ENCODE assay signal across 8 cellular contexts in genomic region chr2:233418761-233419625, GRCh38.
DNase-seq lines count a peak whose midpoint lies in the region; ATAC-seq and TF ChIP-seq lines count a peak whose summit lies in the region.

No MANE protein-coding gene starts in this region.

- peaks cover 7% of the 10 kb centered on the region for H3K36me3 ChIP-seq in GM06990 (ENCODE audit: control insufficient read depth, insufficient read depth, low read length)

- H3K4me2 ChIP-seq in H9 (ENCODE audit: insufficient read depth, insufficient read length, low read length) = no peak overlapping the region

- no peak overlapping the region for H4K8ac ChIP-seq in H9 (replicated peaks; ENCODE audit: insufficient read length, low read depth, low read length)

- no peak overlapping the region for H3K9ac ChIP-seq in H9 (ENCODE audit: extremely low read depth, insufficient read length, low read length)

- H3T11ph ChIP-seq in H9 (ENCODE audit: low read length) = no peak overlapping the region

- peaks cover 32 to 41% of the 10 kb centered on the region in 2 experiments for H3K4me1 Mint-ChIP-seq in H9
- peaks cover 56 to 100% (median 98%) of the 10 kb centered on the region in 4 donors for H3K4me1 Mint-ChIP-seq in naive thymus-derived CD8-positive, alpha-beta T cell

- no peak overlapping the region for H2BK120ac ChIP-seq in H9 (ENCODE audit: low read depth, low read length, poor library complexity, severe bottlenecking)

- H3K4me3 ChIP-seq in GM06990 (replicated peaks; ENCODE audit: low read depth, low read length) = peak overlapping the region; percentile 64

- POLR2A ChIA-PET in naive thymus-derived CD8-positive, alpha-beta T cell (lab: Charles Lee) = interaction anchor here (1.0 to 13.7 kb wide), 18 partner anchors 10 to 1060 kb away, joined by 3 to 292 read pairs (median 4); partner anchors contain the start of gene DGKD

- H3K9me3 Mint-ChIP-seq in H9 = no peaks in the 10 kb centered on the region
- no peaks in the 10 kb centered on the region for H3K9me3 Mint-ChIP-seq in naive thymus-derived CD8-positive, alpha-beta T cell

- no peak overlapping the region for H3K56ac ChIP-seq in H9 (ENCODE audit: insufficient read length, low read depth, low read length)

- peak; percentile 64 to 75 for ATAC-seq in naive thymus-derived CD8-positive, alpha-beta T cell
- no peak for ATAC-seq in GM18861 (IDR thresholded peaks at IDR 0.05; ENCODE audit: unreplicated experiment)
- no peak for ATAC-seq in GM19328 (IDR thresholded peaks at IDR 0.05; ENCODE audit: unreplicated experiment)

- no peak overlapping the region for H3K27ac ChIP-seq in H9 (ENCODE audit: insufficient read length, low read depth, low read length)

- H3K27me3 ChIP-seq in GM06990 (replicated peaks; ENCODE audit: control insufficient read depth, insufficient read depth, low read length) (no peaks in the 10 kb centered on the region), H9 (ENCODE audit: insufficient read depth, low read length) (no peaks in the 10 kb centered on the region)

- H3K36me3 Mint-ChIP-seq in H9 (ENCODE audit: insufficient read depth in 1 of 3, low read depth in 3 of 3) = no peaks in the 10 kb centered on the region
- H3K36me3 Mint-ChIP-seq in naive thymus-derived CD8-positive, alpha-beta T cell = peaks cover 0 to 18% (median 2%) of the 10 kb centered on the region in 3 donors

- no peaks in the 10 kb centered on the region for H3K27me3 Mint-ChIP-seq in H9 (ENCODE audit: low read depth)
- H3K27me3 Mint-ChIP-seq in naive thymus-derived CD8-positive, alpha-beta T cell = no peaks in the 10 kb centered on the region

- no peak overlapping the region for H3K18ac ChIP-seq in H9 (ENCODE audit: insufficient read length, low read depth, low read length)

- no peak overlapping the region for H2BK12ac ChIP-seq in H9 (ENCODE audit: insufficient read length, low read depth, low read length)

- no peaks in the 10 kb centered on the region for H3K9me3 ChIP-seq in H9 (ENCODE audit: control insufficient read depth, low read depth, low read length)

- no peak overlapping the region for H2AK5ac ChIP-seq in H9 (ENCODE audit: insufficient read length, low read length)

- no peak overlapping the region for H2BK20ac ChIP-seq in H9 (ENCODE audit: low read depth, low read length, poor library complexity, severe bottlenecking)

- H3K4me1 ChIP-seq in H9 (ENCODE audit: insufficient read depth, low read length) = peaks cover 8% of the 10 kb centered on the region; the same call in 1 of the 2 replicates

- H2AFZ ChIP-seq in H9 (ENCODE audit: low read length) = no peak overlapping the region

- H3K23me2 ChIP-seq in H9 (ENCODE audit: insufficient read length, low read depth, low read length, poor library complexity, severe bottlenecking) = no peaks in the 10 kb centered on the region

- no peak overlapping the region for H3K23ac ChIP-seq in H9 (ENCODE audit: insufficient read length, low read depth, low read length)

- H4K91ac ChIP-seq in H9 (ENCODE audit: insufficient read length, low read depth, low read length) = no peak overlapping the region

- no peak overlapping the region for H4K5ac ChIP-seq in H9 (ENCODE audit: insufficient read length, low read depth, low read length)

- H3K14ac ChIP-seq in H9 (ENCODE audit: insufficient read depth, low read length) = no peak overlapping the region

- H3K4me3 Mint-ChIP-seq in H9 = 0 out of 5 replicates have a peak overlapping the region, but pooled peaks of 1 of the 2 experiments have one; percentile 45
- peak overlapping the region; percentile 87 to 96 (median 90) for H3K4me3 Mint-ChIP-seq in naive thymus-derived CD8-positive, alpha-beta T cell

- no peak overlapping the region for H2BK5ac ChIP-seq in H9 (ENCODE audit: insufficient read length, low read length)

- no peak overlapping the region for H3K4ac ChIP-seq in H9 (ENCODE audit: low read depth, low read length)

- no peaks in the 10 kb centered on the region for H3K79me1 ChIP-seq in H9 (ENCODE audit: insufficient read depth, low read depth, low read length, poor library complexity, severe bottlenecking)

- WGBS in H9 (ENCODE audit: extremely low coverage, insufficient read length, low lambda C conversion rate) = no CpG with 5 or more reads among the region's 19 CpGs

- TF ChIP-seq CTCF in GM06990 (IDR thresholded peaks at IDR 0.05; ENCODE audit: insufficient read depth, low read length, poor library complexity, severe bottlenecking) (no peak), H9 (conservative IDR thresholded peaks at IDR 0.05) (no peak)

- H3K79me2 ChIP-seq in H9 (ENCODE audit: insufficient read depth, low read length) = no peaks in the 10 kb centered on the region

- peaks cover 2% of the 10 kb centered on the region for H4K20me1 ChIP-seq in H9 (ENCODE audit: control insufficient read depth, insufficient read depth, insufficient read length)

- peak; percentile 77 for DNase-seq in GM06990 (ENCODE audit: extremely low read depth, insufficient read length)
- no peak for DNase-seq in H9
- peak; percentile 95 for DNase-seq in RPMI7951 (ENCODE audit: low read depth)
- peak; percentile 38 for DNase-seq in central memory CD4-positive, alpha-beta T cell
- DNase-seq in naive thymus-derived CD8-positive, alpha-beta T cell = peak; percentile 45 to 82 (median 58)
- no peak for DNase-seq in nucleus accumbens (lab: John Stamatoyannopoulos, UW)

- peak overlapping the region; percentile 12 to 92 (median 77); a peak in 6 of 7 replicates for H3K27ac Mint-ChIP-seq in H9
- H3K27ac Mint-ChIP-seq in naive thymus-derived CD8-positive, alpha-beta T cell = peak overlapping the region; percentile 94 to 99 (median 96)

- no peak overlapping the region for H2BK15ac ChIP-seq in H9 (ENCODE audit: low read depth, low read length)

Comparison
In these comparisons a context has a peak if more than half of its experiments do, and no peak if none do; other contexts are left out.
1. DNase-seq: peak in GM06990 (single experiment), RPMI7951 (single experiment), central memory CD4-positive, alpha-beta T cell (single experiment) and naive thymus-derived CD8-positive, alpha-beta T cell (10 of 10); none in H9 (single experiment) and nucleus accumbens (0 of 56).
2. ATAC-seq: peak in naive thymus-derived CD8-positive, alpha-beta T cell (2 of 2); none in GM18861 (single experiment) and GM19328 (single experiment).